In genomic region chr4:26343041-26343403, GRCh38 we compare ENCODE assay signal across 13 cellular contexts. TPM values are rescaled to one million over a fixed set of nuclear protein-coding genes. Genes with fewer than 3 reads are reported as not detected.
DNase-seq lines count a peak whose midpoint lies in the region; ATAC-seq and TF ChIP-seq lines count a peak whose summit lies in the region.
"Had no signal": no experiment of that assay in that cellular context is flagged by ENCODE, and none has a peak within 500 bp of the region (broad histone marks: within the 10 kb centered on the region; RNA-seq: fewer than 3 reads in every experiment).

No MANE protein-coding gene starts in this region.

- no peak overlapping the region for H3K4me3 Mint-ChIP-seq in T-helper 17 cell
- H3K4me3 Mint-ChIP-seq in nephron, result no peak overlapping the region
- H3K4me3 Mint-ChIP-seq: T-helper 1 cell treated with Interleukin-12 subunit alpha and Interleukin-12 subunit beta and Interleukin-4 antibody, amounts not matched to agents 30 μg/mL and 1 μg/mL, for 36 hours had no signal

- TF ChIP-seq CTCF in nephron (IDR thresholded peaks at IDR 0.05; ENCODE audit: unreplicated experiment in 3 of 3), result no peak

- H3K27ac Mint-ChIP-seq in T-helper 17 cell (peak overlapping the region; percentile 24), nephron (peak overlapping the region in 2 of 3 experiments; percentile 15 to 29)
- H3K27ac Mint-ChIP-seq: T-helper 1 cell treated with Interleukin-12 subunit alpha and Interleukin-12 subunit beta and Interleukin-4 antibody, amounts not matched to agents 30 μg/mL and 1 μg/mL, for 36 hours had no signal

- ATAC-seq in T-helper 17 cell (no peak), esophagus mucosa (peak; percentile 26), HG03521 (IDR thresholded peaks at IDR 0.05; ENCODE audit: unreplicated experiment) (no peak)

- no peaks in the 10 kb centered on the region for H3K9me3 Mint-ChIP-seq in nephron
- H3K9me3 Mint-ChIP-seq: T-helper 1 cell treated with Interleukin-12 subunit alpha and Interleukin-12 subunit beta and Interleukin-4 antibody, amounts not matched to agents 30 μg/mL and 1 μg/mL, for 36 hours had no signal

- H3K27me3 Mint-ChIP-seq in T-helper 17 cell, result no peaks in the 10 kb centered on the region
- no peaks in the 10 kb centered on the region for H3K27me3 Mint-ChIP-seq in nephron (ENCODE audit: low read depth)

- DNase-seq in Ammon's horn (ENCODE audit: low spot score), result peak; percentile 80
- DNase-seq in T-helper 17 cell, result no peak
- DNase-seq in stimulated activated CD4-positive, alpha-beta T cell treated with anti-CD3 and anti-CD28 coated beads, Interleukin-12 subunit alpha, Interleukin-12 subunit beta, amount 100 ng/mL, for 4 hours, result no peak
- no peak for DNase-seq in NCI-H1694 treated with DMSO at 0.1 percent for 48 hours (lab: John Stamatoyannopoulos, UW)
- DNase-seq in NCI-H2081 treated with DMSO at 0.1 percent for 48 hours (lab: John Stamatoyannopoulos, UW), result no peak
- DNase-seq: activated CD4-positive, alpha-beta T cell treated with anti-CD3 and anti-CD28 coated beads for 48 hours; NCI-H524 treated with DMSO at 0.1 percent for 48 hours; ovary had no signal

- peaks cover 5% of the 10 kb centered on the region for H3K36me3 Mint-ChIP-seq in T-helper 17 cell (ENCODE audit: low read depth)
- no peaks in the 10 kb centered on the region for H3K36me3 Mint-ChIP-seq in nephron (ENCODE audit: low read depth)

- no peaks in the 10 kb centered on the region for H3K9me3 ChIP-seq in T-helper 17 cell (ENCODE audit: control insufficient read depth, low read length, poor library complexity, severe bottlenecking)
- H3K9me3 ChIP-seq: ovary, thoracic aorta had no signal

- H3K4me1 Mint-ChIP-seq in T-helper 17 cell (peaks cover 49% of the 10 kb centered on the region), nephron (peaks cover 57% of the 10 kb centered on the region)

RNA-seq across cellular contexts. Expression of gene RBPJ, which starts 22.2 kb away (rescaled TPM):
- total RNA-seq in T-helper 17 cell, result 10 to 100 TPM; 77.9 to 88.3 TPM
- 23.6 TPM for total RNA-seq in esophagus mucosa
